Comparison of ENCODE assay signal across 22 cellular contexts in genomic region chr17:22503322-22503899, GRCh38.
"Had no signal": no experiment of that assay in that cellular context is flagged by ENCODE, and none has a peak within 500 bp of the region (broad histone marks: within the 10 kb centered on the region; RNA-seq: fewer than 3 reads in every experiment).

No MANE protein-coding gene starts in this region.

- H3K27ac ChIP-seq: esophagus squamous epithelium, gastrocnemius medialis, heart right ventricle, left lung, lower lobe of right lung had no signal

- ATAC-seq: gastrocnemius medialis, heart right ventricle, left cardiac atrium, left lung, left ventricle myocardium superior, lower lobe of right lung, mucosa of descending colon had no signal

- H3K27me3 ChIP-seq: esophagus squamous epithelium, gastrocnemius medialis, left lung had no signal

- H3K27me3 Mint-ChIP-seq: dendritic cell treated with granulocyte-macrophage colony-stimulating factor and Interleukin-4, amounts not matched to agents 40 ng/mL and 50 ng/mL, for 4 days had no signal

- H3K4me1 ChIP-seq: esophagus squamous epithelium, gastrocnemius medialis, heart right ventricle, left lung, lower lobe of right lung had no signal

- DNase-seq: cortex of kidney; effector CD4-positive, alpha-beta T cell; effector memory CD4-positive, alpha-beta T cell; esophagus squamous epithelium; foreskin fibroblast; foreskin melanocyte; gastrocnemius medialis; glutamatergic neuron; heart right ventricle; hippocampal formation; left cardiac atrium; left lung; left ventricle myocardium superior; lower lobe of right lung; mesenchymal stem cell; mucosa of descending colon had no signal

- H3K9me3 ChIP-seq: gastrocnemius medialis, lower lobe of right lung had no signal

- H3K4me1 Mint-ChIP-seq: mesothelial cell of epicardium had no signal

- FAIRE-seq: colon, endothelial cell of umbilical vein, islet of Langerhans, keratinocyte had no signal

- H3K4me3 ChIP-seq: esophagus squamous epithelium, gastrocnemius medialis, heart right ventricle, left lung, lower lobe of right lung, mucosa of descending colon had no signal

- H3K4me3 Mint-ChIP-seq: dendritic cell treated with granulocyte-macrophage colony-stimulating factor and Interleukin-4, amounts not matched to agents 40 ng/mL and 50 ng/mL, for 4 days; mesothelial cell of epicardium had no signal

- H3K36me3 ChIP-seq: esophagus squamous epithelium, gastrocnemius medialis, heart right ventricle, left lung, lower lobe of right lung had no signal

- H3K27ac Mint-ChIP-seq: dendritic cell treated with granulocyte-macrophage colony-stimulating factor and Interleukin-4, amounts not matched to agents 40 ng/mL and 50 ng/mL, for 4 days; mesothelial cell of epicardium had no signal
